ENCODE assay signal across 8 cellular contexts in genomic region chr2:25376750-25377621, GRCh38. TPM values are rescaled to one million over a fixed set of nuclear protein-coding genes. Genes with fewer than 3 reads are reported as not detected.
DNase-seq lines count a peak whose midpoint lies in the region; ATAC-seq, FAIRE-seq and TF ChIP-seq lines count a peak whose summit lies in the region.

No MANE protein-coding gene starts in this region.

- CTCF ChIA-PET in activated CD8-positive, alpha-beta memory T cell treated with anti-CD3 and anti-CD28 coated beads, Interleukin-2, amount 10 ng/mL, durations not matched to agents 7 days and 5 days (lab: Charles Lee), result interaction anchor here (0.7 to 10.0 kb wide), 35 partner anchors 9 to 211 kb away, joined by 3 to 109 read pairs (median 4); partner anchors contain the start of gene DNMT3A

- TF ChIP-seq CTCF in D721Med (IDR thresholded peaks at IDR 0.05; ENCODE audit: insufficient read depth, missing control alignments) (peak; percentile 74), mesothelial cell of epicardium (IDR thresholded peaks at IDR 0.05; ENCODE audit: unreplicated experiment) (peak; percentile 98)

- H3K4me1 ChIP-seq in endocrine pancreas (ENCODE audit: control insufficient read depth, insufficient read depth, low read length), result no peaks in the 10 kb centered on the region

- no peaks in the 10 kb centered on the region for H3K9me3 ChIP-seq in endocrine pancreas (ENCODE audit: control insufficient read depth, low read length)

- DNase-seq in D721Med (ENCODE audit: insufficient read length, low spot score), result peak; percentile 60
- peak in 71 of 76 experiments; percentile 13 to 78 (median 57) for DNase-seq in HUDEP-2 (lab: John Stamatoyannopoulos, UW; ENCODE audit: unreplicated experiment in 76 of 76)
- peak; percentile 88 to 93 for DNase-seq in NOMO-1 (lab: John Stamatoyannopoulos, UW; ENCODE audit: unreplicated experiment in 2 of 2)
- DNase-seq in activated CD8-positive, alpha-beta memory T cell treated with anti-CD3 and anti-CD28 coated beads, Interleukin-2, amount 10 ng/mL, durations not matched to agents 7 days and 5 days, result peak; percentile 97
- DNase-seq in mesothelial cell of epicardium (ENCODE audit: low spot score in 2 of 2, unreplicated experiment in 2 of 2), result peak; percentile 79 to 91
- peak; percentile 95 to 96 for DNase-seq in stimulated activated CD8-positive, alpha-beta memory T cell treated with anti-CD3 and anti-CD28 coated beads, Interleukin-15, amount 100 ng/mL, for 48 hours (ENCODE audit: low read depth in 2 of 2)

- H3K36me3 ChIP-seq in endocrine pancreas (ENCODE audit: control insufficient read depth, insufficient read depth, low read length), result no peaks in the 10 kb centered on the region

- FAIRE-seq in D721Med (lab: Jason Lieb, UNC), result no peak

- peaks cover 31% of the 10 kb centered on the region for H3K4me1 Mint-ChIP-seq in activated CD8-positive, alpha-beta memory T cell treated with anti-CD3 and anti-CD28 coated beads, Interleukin-2, amount 10 ng/mL, durations not matched to agents 7 days and 5 days
- H3K4me1 Mint-ChIP-seq in mesothelial cell of epicardium, result peaks cover 19% of the 10 kb centered on the region

- no peaks in the 10 kb centered on the region for H3K27me3 Mint-ChIP-seq in activated CD8-positive, alpha-beta memory T cell treated with anti-CD3 and anti-CD28 coated beads, Interleukin-2, amount 10 ng/mL, durations not matched to agents 7 days and 5 days
- H3K27me3 Mint-ChIP-seq in mesothelial cell of epicardium (ENCODE audit: low read depth), result no peaks in the 10 kb centered on the region

- H3K9me3 Mint-ChIP-seq in activated CD8-positive, alpha-beta memory T cell treated with anti-CD3 and anti-CD28 coated beads, Interleukin-2, amount 10 ng/mL, durations not matched to agents 7 days and 5 days (ENCODE audit: low read depth), result no peaks in the 10 kb centered on the region
- no peaks in the 10 kb centered on the region for H3K9me3 Mint-ChIP-seq in mesothelial cell of epicardium

- peak overlapping the region; percentile 5 for H3K9ac ChIP-seq in endocrine pancreas (ENCODE audit: control insufficient read depth, insufficient read depth, low read length)

- no peak overlapping the region for H3K4me3 ChIP-seq in endocrine pancreas (ENCODE audit: control insufficient read depth, insufficient read depth, low read length)

- H3K27me3 ChIP-seq in endocrine pancreas (ENCODE audit: control insufficient read depth, insufficient read depth, low read length), result no peaks in the 10 kb centered on the region

- peak; percentile 95 for ATAC-seq in GM21423 (IDR thresholded peaks at IDR 0.05; ENCODE audit: unreplicated experiment)
- peak; percentile 100 for ATAC-seq in activated CD8-positive, alpha-beta memory T cell treated with anti-CD3 and anti-CD28 coated beads, Interleukin-2, amount 10 ng/mL, durations not matched to agents 7 days and 5 days

- H3K27ac Mint-ChIP-seq in activated CD8-positive, alpha-beta memory T cell treated with anti-CD3 and anti-CD28 coated beads, Interleukin-2, amount 10 ng/mL, durations not matched to agents 7 days and 5 days, result peak overlapping the region; percentile 98
- peak overlapping the region; percentile 81 for H3K27ac Mint-ChIP-seq in mesothelial cell of epicardium

- peaks cover 3% of the 10 kb centered on the region for H3K36me3 Mint-ChIP-seq in activated CD8-positive, alpha-beta memory T cell treated with anti-CD3 and anti-CD28 coated beads, Interleukin-2, amount 10 ng/mL, durations not matched to agents 7 days and 5 days
- peaks cover 5% of the 10 kb centered on the region for H3K36me3 Mint-ChIP-seq in mesothelial cell of epicardium

- H3K4me3 Mint-ChIP-seq in activated CD8-positive, alpha-beta memory T cell treated with anti-CD3 and anti-CD28 coated beads, Interleukin-2, amount 10 ng/mL, durations not matched to agents 7 days and 5 days, result peak overlapping the region; percentile 67
- peak overlapping the region; percentile 61 for H3K4me3 Mint-ChIP-seq in mesothelial cell of epicardium

RNA-seq across cellular contexts. Expression of gene DNMT3A, which starts 35.3 kb away (rescaled TPM):
- 10 to 100 TPM; 59.9 to 70.1 TPM for total RNA-seq in activated CD8-positive, alpha-beta memory T cell treated with anti-CD3 and anti-CD28 coated beads, Interleukin-2, amount 10 ng/mL, durations not matched to agents 7 days and 5 days
- total RNA-seq in mesothelial cell of epicardium, result 210 to 219 TPM (median 215 TPM) in 3 replicates
